In the genomic region with DNA sequence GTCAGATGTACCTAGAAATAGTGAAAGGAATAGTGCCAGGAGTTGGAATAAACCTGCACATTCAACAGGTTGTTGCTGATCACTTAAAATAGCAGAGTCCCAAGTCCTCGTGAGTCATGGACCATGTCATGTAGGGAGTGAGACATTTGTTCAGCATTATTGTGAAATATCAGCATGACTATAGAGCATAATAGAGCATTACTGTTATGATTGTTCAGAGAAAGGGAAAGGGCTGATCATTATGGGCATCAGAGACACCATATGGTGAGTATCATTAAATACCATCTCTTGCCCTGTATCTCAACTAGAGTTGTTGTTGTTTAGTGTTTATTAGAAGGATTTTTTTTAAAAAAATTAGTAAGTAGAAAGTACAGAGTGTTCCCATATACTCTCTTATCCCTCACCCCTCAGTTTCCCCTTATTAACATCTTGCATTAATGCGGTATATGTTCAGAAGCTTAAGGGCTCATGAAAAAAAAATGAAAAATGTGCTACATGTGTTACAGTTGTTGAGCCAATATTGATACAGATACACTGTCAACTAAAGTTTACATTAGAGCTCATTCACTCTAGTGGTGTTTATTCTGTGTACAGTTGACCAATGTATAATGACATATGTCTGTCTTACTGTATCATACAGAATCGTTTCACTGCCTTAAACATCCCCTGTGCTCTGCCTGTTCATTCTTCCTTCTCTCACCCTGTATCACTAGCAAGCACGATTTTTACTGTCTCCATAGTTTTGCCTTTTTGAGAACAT, we compare ENCODE assay signal across 12 cellular contexts. TPM values are rescaled to one million over a fixed set of nuclear protein-coding genes. Genes with fewer than 3 reads are reported as not detected.
DNase-seq lines count a peak whose midpoint lies in the region; ATAC-seq, FAIRE-seq and TF ChIP-seq lines count a peak whose summit lies in the region.
"Had no signal": no experiment of that assay in that cellular context is flagged by ENCODE, and none has a peak within 500 bp of the region (broad histone marks: within the 10 kb centered on the region; RNA-seq: fewer than 3 reads in every experiment).

No MANE protein-coding gene starts in this region.

- 60 to 67% (median 66%) methylated on average over 4 of the region's 4 CpGs for WGBS in small intestine, 3 donors

- no TSS peak for BruUV-seq in PC-3 (replicated peaks; lab: Mats Ljungman, UMichigan)

- H3K27me3 ChIP-seq in PC-3 (ENCODE audit: low read length), result no peaks in the 10 kb centered on the region
- no peaks in the 10 kb centered on the region for H3K27me3 ChIP-seq in small intestine (ENCODE audit: control insufficient read depth in 2 of 2, insufficient read depth in 2 of 2, low read length in 2 of 2)

- 0 out of 2 replicates have a peak, but pooled peaks cover 2% of the 10 kb centered on the region for H3K36me3 ChIP-seq in PC-3 (ENCODE audit: low read depth, low read length)
- H3K36me3 ChIP-seq in small intestine (ENCODE audit: control insufficient read depth in 2 of 2, insufficient read depth in 2 of 2, low read length in 2 of 2), result peaks cover 7 to 14% of the 10 kb centered on the region in 2 donors

- DNase-seq in activated T-cell treated with anti-CD3 and anti-CD28 coated beads, Interleukin-2, amount 50 U/mL, for 4 hours, result no peak
- DNase-seq in activated T-cell treated with anti-CD3 and anti-CD28 coated beads for 4 hours (no peak), PC-3 (peak; percentile 70), fibroblast of peridontal ligament (ENCODE audit: extremely low read depth) (peak; percentile 54), small intestine (peak; percentile 95), GM13977 (ENCODE audit: low spot score) (no peak), NCI-H2196 treated with DMSO at 0.1 percent for 48 hours (lab: John Stamatoyannopoulos, UW; ENCODE audit: unreplicated experiment) (no peak), middle frontal gyrus (ENCODE audit: extremely low spot score, low spot score) (no peak)
- DNase-seq: cerebellar nuclear complex, KBM-7 had no signal

- no peak for TF ChIP-seq CTCF in PC-3 (conservative IDR thresholded peaks at IDR 0.05; ENCODE audit: low read depth, low read length)
- no peak for TF ChIP-seq CTCF in GM13977 (IDR thresholded peaks at IDR 0.05; ENCODE audit: extremely low read depth, insufficient read depth, missing control alignments)

- no peak overlapping the region for H2AFZ ChIP-seq in PC-3 (ENCODE audit: low read length)

- H3K4me1 ChIP-seq in PC-3 (ENCODE audit: insufficient read depth, low read length) (peaks cover 14% of the 10 kb centered on the region), small intestine (ENCODE audit: control insufficient read depth in 2 of 2, insufficient read depth in 1 of 2, low read depth in 1 of 2, low read length in 1 of 2) (peaks cover 3% of the 10 kb centered on the region in 2 donors)

- H3K27ac ChIP-seq in PC-3 (ENCODE audit: low read length), result no peak overlapping the region
- no peak overlapping the region for H3K27ac ChIP-seq in small intestine (ENCODE audit: low read depth in 1 of 2, low read length in 1 of 2)
- H3K27ac ChIP-seq: skin epidermis had no signal

- H3K27me3 Mint-ChIP-seq in activated T-cell treated with anti-CD3 and anti-CD28 coated beads, Interleukin-2, amount 50 U/mL, for 4 hours (ENCODE audit: low read depth), result no peaks in the 10 kb centered on the region
- H3K27me3 Mint-ChIP-seq: B cell had no signal

- POLR2A ChIA-PET in PC-3 (lab: Charles Lee; ENCODE audit: unreplicated experiment), result no interaction called here

- H3K36me3 Mint-ChIP-seq in activated T-cell treated with anti-CD3 and anti-CD28 coated beads, Interleukin-2, amount 50 U/mL, for 4 hours (ENCODE audit: insufficient read depth), result peaks cover 43% of the 10 kb centered on the region

- peak; percentile 94 for FAIRE-seq in small intestine (lab: Jason Lieb, UNC)

- ATAC-seq in activated T-cell treated with anti-CD3 and anti-CD28 coated beads, Interleukin-2, amount 50 U/mL, for 4 hours, result peak; percentile 81 to 83
- ATAC-seq in PC-3, result peak; percentile 68

- no peaks in the 10 kb centered on the region for H3F3A ChIP-seq in PC-3 (ENCODE audit: low read length, unreplicated experiment)

- H3K79me2 ChIP-seq in PC-3 (ENCODE audit: low read length), result peaks cover 10% of the 10 kb centered on the region

- H3K9me2 ChIP-seq in PC-3 (replicated peaks; ENCODE audit: low read length), result no peaks in the 10 kb centered on the region

- H3K4me3 Mint-ChIP-seq in activated T-cell treated with anti-CD3 and anti-CD28 coated beads, Interleukin-2, amount 50 U/mL, for 4 hours, result no peak overlapping the region
- H3K4me3 Mint-ChIP-seq: B cell had no signal

- CTCF ChIA-PET in PC-3 (lab: Charles Lee), result no interaction called here

- H3K4me2 ChIP-seq in PC-3 (ENCODE audit: low read length), result no peak overlapping the region

- intact Hi-C loops in PC-3 (cut with micrococcal nuclease), result no loop called here

- in situ Hi-C loops in GM13977 (cut with MboI; ENCODE audit: low pct_unique_long_range_greater_than_20kb, low sequenced_read_pairs, unreplicated experiment), result no loop called here

- no peaks in the 10 kb centered on the region for H4K20me1 ChIP-seq in PC-3 (ENCODE audit: low read length)

- no peak overlapping the region for H3K4me3 ChIP-seq in PC-3 (ENCODE audit: low read length)
- H3K4me3 ChIP-seq in small intestine (ENCODE audit: low read depth in 1 of 2, low read length in 2 of 2), result no peak overlapping the region
- H3K4me3 ChIP-seq: skin epidermis had no signal

- peaks cover 5% of the 10 kb centered on the region for H3K9me3 Mint-ChIP-seq in activated T-cell treated with anti-CD3 and anti-CD28 coated beads, Interleukin-2, amount 50 U/mL, for 4 hours

- peaks cover 24% of the 10 kb centered on the region for H3K4me1 Mint-ChIP-seq in activated T-cell treated with anti-CD3 and anti-CD28 coated beads, Interleukin-2, amount 50 U/mL, for 4 hours (ENCODE audit: low read depth)

- no peak overlapping the region for H3K9ac ChIP-seq in PC-3 (ENCODE audit: low read length)

- H3K9me3 ChIP-seq in PC-3 (ENCODE audit: low read length) (no peaks in the 10 kb centered on the region), small intestine (ENCODE audit: control insufficient read depth, low read depth) (no peaks in the 10 kb centered on the region)

RNA-seq across cellular contexts. Expression of gene ELAC1, which starts 5.7 kb away (rescaled TPM):
- 1 to 10 TPM; 5.9 to 10.0 (median 6.5) TPM for total RNA-seq in activated T-cell treated with anti-CD3 and anti-CD28 coated beads, Interleukin-2, amount 50 U/mL, for 4 hours
- total RNA-seq in PC-3 (2014; rRNA removed), result 1.7 and 4.4 TPM in 2 replicates
- 1 to 10 TPM; 5.9 to 9.6 (median 7.5) TPM for polyA plus RNA-seq in small intestine

RNA-seq across cellular contexts. Expression of gene SMAD4, which starts 56.5 kb away (rescaled TPM):
- 10 to 100 TPM; 58.6 to 60.7 (median 59.6) TPM for total RNA-seq in activated T-cell treated with anti-CD3 and anti-CD28 coated beads, Interleukin-2, amount 50 U/mL, for 4 hours
- total RNA-seq in PC-3 (2014; rRNA removed), result 19.7 and 42.8 TPM in 2 replicates
- polyA plus RNA-seq in small intestine, result 10 to 100 TPM; 16.8 to 20.7 (median 18.6) TPM

Comparison
In these comparisons a context has a peak if more than half of its experiments do, and no peak if none do; other contexts are left out.
1. DNase-seq: peak in PC-3 (single experiment), fibroblast of peridontal ligament (single experiment) and small intestine (single experiment); none in activated T-cell treated with anti-CD3 and anti-CD28 coated beads, Interleukin-2, amount 50 U/mL, for 4 hours (single experiment), activated T-cell treated with anti-CD3 and anti-CD28 coated beads for 4 hours (single experiment), GM13977 (single experiment), NCI-H2196 treated with DMSO at 0.1 percent for 48 hours (single experiment) and middle frontal gyrus (single experiment).